8 cellular contexts compared by ENCODE assay signal in the genomic region with DNA sequence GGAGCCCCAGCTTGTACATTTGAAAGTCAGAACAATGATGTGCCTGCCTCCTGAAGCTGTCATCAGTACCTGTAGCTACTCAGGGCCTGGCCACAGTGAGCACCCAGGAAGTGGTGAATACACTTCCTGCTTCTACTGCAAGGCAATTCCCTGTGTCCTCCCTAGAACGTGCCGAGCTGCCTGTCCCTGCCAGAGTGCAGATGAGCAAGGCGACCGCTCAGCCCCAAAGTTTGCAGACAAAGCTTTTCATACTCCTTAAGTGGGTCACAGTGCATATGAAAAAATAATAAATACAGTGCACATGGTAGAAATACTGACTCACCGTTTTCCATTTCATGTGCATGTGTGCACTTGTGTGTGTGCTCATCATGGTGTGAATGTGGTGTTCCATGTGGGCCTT.
DNase-seq lines count a peak whose midpoint lies in the region; ATAC-seq, FAIRE-seq and TF ChIP-seq lines count a peak whose summit lies in the region.

No MANE protein-coding gene starts in this region.

- peak; percentile 80 for DNase-seq in EH (ENCODE audit: low read depth)
- peak; percentile 59 for DNase-seq in T-helper 9 cell
- peak; percentile 82 for DNase-seq in bronchial epithelial cell (ENCODE audit: low read depth)
- peak; percentile 43 for DNase-seq in natural killer cell
- DNase-seq in tibial nerve (ENCODE audit: low spot score in 2 of 2): no peak
- no peak for DNase-seq in germinal center (ENCODE audit: low spot score)

- no peaks in the 10 kb centered on the region for H3K27me3 Mint-ChIP-seq in natural killer cell (ENCODE audit: low read depth in 2 of 2)

- H3K27ac ChIP-seq in tibial nerve: peak overlapping the region in 3 of 4 donors; percentile 51 to 70 (median 66)

- no peak for FAIRE-seq in bronchial epithelial cell (lab: Jason Lieb, UNC)

- peaks cover 1% of the 10 kb centered on the region for H3K36me3 ChIP-seq in bronchial epithelial cell (ENCODE audit: control insufficient read depth, insufficient read depth, low read length)
- no peaks in the 10 kb centered on the region for H3K36me3 ChIP-seq in tibial nerve

- intact Hi-C loops in natural killer cell (cut with micrococcal nuclease): loop anchor here (1.0 to 10.0 kb wide), 2 partner anchors 9 to 85 kb away; partner anchors contain the start of gene PLD6

- H3K27me3 ChIP-seq in bronchial epithelial cell (ENCODE audit: control insufficient read depth, insufficient read depth, low read length) (no peaks in the 10 kb centered on the region), tibial nerve (no peaks in the 10 kb centered on the region)

- H3K4me3 Mint-ChIP-seq in natural killer cell: peak overlapping the region; percentile 56

- H3K9me3 ChIP-seq in tibial nerve: no peaks in the 10 kb centered on the region

- WGBS in tibial nerve, 2 donors: 32 to 34% methylated on average over 5 of the region's 5 CpGs

- ATAC-seq in natural killer cell (peak; percentile 78 to 87 (median 84)), HG03139 (IDR thresholded peaks at IDR 0.05; ENCODE audit: unreplicated experiment) (no peak), GM18511 (IDR thresholded peaks at IDR 0.05; ENCODE audit: unreplicated experiment) (no peak)

- no peak for TF ChIP-seq POLR2A in tibial nerve (IDR thresholded peaks at IDR 0.05)

- no peak for TF ChIP-seq CTCF in bronchial epithelial cell (IDR thresholded peaks at IDR 0.05; ENCODE audit: insufficient read depth, low read length, severe bottlenecking)
- no peak for TF ChIP-seq CTCF in natural killer cell (IDR thresholded peaks at IDR 0.05)
- TF ChIP-seq CTCF in tibial nerve (IDR thresholded peaks at IDR 0.05): no peak

- H3K4me1 ChIP-seq in tibial nerve: peaks cover 3 to 77% (median 53%) of the 10 kb centered on the region in 4 donors

- peak overlapping the region; percentile 92 to 93 for H3K27ac Mint-ChIP-seq in natural killer cell

- H3K4me3 ChIP-seq in bronchial epithelial cell (ENCODE audit: low read depth, low read length) (no peak overlapping the region), tibial nerve (no peak overlapping the region)

- no peaks in the 10 kb centered on the region for H3K36me3 Mint-ChIP-seq in natural killer cell

- TF ChIP-seq EP300 in tibial nerve (IDR thresholded peaks at IDR 0.05): no peak

- H3K4me1 Mint-ChIP-seq in natural killer cell: peaks cover 81 to 86% of the 10 kb centered on the region in 2 donors

- H3K9me3 Mint-ChIP-seq in natural killer cell: no peaks in the 10 kb centered on the region

Comparison
In these comparisons a context has a peak if more than half of its experiments do, and no peak if none do; other contexts are left out.
1. DNase-seq: peak in EH (single experiment), T-helper 9 cell (single experiment), bronchial epithelial cell (single experiment) and natural killer cell (single experiment); none in tibial nerve (0 of 2) and germinal center (single experiment).
2. ATAC-seq: peak in natural killer cell (3 of 3); none in HG03139 (single experiment) and GM18511 (single experiment).